In the genomic region with DNA sequence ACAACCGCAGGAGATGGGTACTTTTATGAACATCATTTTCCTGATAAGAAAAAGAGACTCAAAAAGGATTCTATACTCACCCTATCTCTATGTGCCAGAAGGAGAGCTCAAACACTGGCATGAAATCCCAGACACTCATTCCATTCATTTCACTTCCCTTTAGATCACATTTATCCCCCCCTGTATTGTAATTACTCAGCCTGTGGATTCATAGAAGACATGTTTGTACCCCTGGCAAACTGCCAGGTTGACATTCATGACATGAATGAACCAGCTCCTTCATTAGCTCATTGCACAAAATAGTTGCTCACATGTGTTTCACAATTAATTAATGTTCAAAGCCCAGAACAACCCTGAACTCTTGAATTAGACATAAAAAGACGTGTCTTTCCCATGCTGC, we compare ENCODE assay signal across 18 cellular contexts. TPM values are rescaled to one million over a fixed set of nuclear protein-coding genes. Genes with fewer than 3 reads are reported as not detected.
DNase-seq lines count a peak whose midpoint lies in the region; ATAC-seq, FAIRE-seq and TF ChIP-seq lines count a peak whose summit lies in the region.
"Had no signal": no experiment of that assay in that cellular context is flagged by ENCODE, and none has a peak within 500 bp of the region (broad histone marks: within the 10 kb centered on the region; RNA-seq: fewer than 3 reads in every experiment).

No MANE protein-coding gene starts in this region.

- no peaks in the 10 kb centered on the region for H3K36me3 Mint-ChIP-seq in activated naive CD4-positive, alpha-beta T cell treated with anti-CD3 and anti-CD28 coated beads for 36 hours (ENCODE audit: low read depth)

- ATAC-seq in GM12878: peak; percentile 45
- ATAC-seq: activated T-cell treated with anti-CD3 and anti-CD28 coated beads, Interleukin-2, amount 50 U/mL, for 4 hours had no signal

- RAD21 ChIA-PET in GM12878 (lab: Charles Lee; ENCODE audit: unreplicated experiment): interaction anchor here (0.9 to 1.1 kb wide), 2 partner anchors 8 to 135 kb away, joined by 3 to 4 read pairs; no protein-coding TSS in a partner anchor

- 0% methylated on average over 2 of the region's 2 CpGs for WGBS in GM12878 (ENCODE audit: insufficient coverage, insufficient replicate concordance, low lambda C conversion rate, missing lambda C conversion rate)

- no peak overlapping the region for H3K9ac ChIP-seq in GM12878 (ENCODE audit: control insufficient read depth, insufficient read depth, low read length)

- SMC1A ChIA-PET in GM12878 (lab: Charles Lee; ENCODE audit: uncharacterized antibody, unreplicated experiment): interaction anchor here (0.8 to 2.9 kb wide), 4 partner anchors 9 to 96 kb away, joined by 3 to 8 read pairs (median 5); no protein-coding TSS in a partner anchor

- intact Hi-C loops in GM12878 (cut with micrococcal nuclease; ENCODE audit: unreplicated experiment): no loop called here
- intact Hi-C loops in activated naive CD4-positive, alpha-beta T cell treated with anti-CD3 and anti-CD28 coated beads for 36 hours (cut with micrococcal nuclease): no loop called here

- peak in 1 of 2 experiments; percentile 21; a peak in 1 of 4 replicates for TF ChIP-seq EP300 in GM12878 (IDR thresholded peaks at IDR 0.05; ENCODE audit: borderline replicate concordance in 1 of 2, control insufficient read depth in 1 of 2, low read depth in 2 of 2, low read length in 2 of 2)

- H4K20me1 ChIP-seq in GM12878 (ENCODE audit: control insufficient read depth, insufficient read depth): no peaks in the 10 kb centered on the region

- H3K4me1 ChIP-seq in GM12878 (ENCODE audit: control insufficient read depth, insufficient read depth, low read length): no peaks in the 10 kb centered on the region
- H3K4me1 ChIP-seq: esophagus squamous epithelium had no signal

- in situ Hi-C loops in GM12878 (cut with MboI): no loop called here

- no peak overlapping the region for H3K27ac Mint-ChIP-seq in activated naive CD4-positive, alpha-beta T cell treated with anti-CD3 and anti-CD28 coated beads for 36 hours

- POLR2A ChIA-PET in GM12878 (lab: Charles Lee): interaction anchor here (0.8 kb wide), 1 partner anchor 31 kb away, joined by 3 read pairs; no protein-coding TSS in a partner anchor

- no peaks in the 10 kb centered on the region for H3K9me3 Mint-ChIP-seq in activated naive CD4-positive, alpha-beta T cell treated with anti-CD3 and anti-CD28 coated beads for 36 hours
- H3K9me3 Mint-ChIP-seq: activated T-cell treated with anti-CD3 and anti-CD28 coated beads, Interleukin-2, amount 50 U/mL, for 4 hours; neural crest cell had no signal

- H3K27me3 ChIP-seq in GM12878 (replicated peaks in 1 of 2; ENCODE audit: control insufficient read depth in 2 of 2, insufficient read depth in 2 of 2, low read length in 1 of 2): no peaks in the 10 kb centered on the region
- H3K27me3 ChIP-seq: esophagus squamous epithelium had no signal

- H3K9me3 ChIP-seq in GM12878 (replicated peaks; ENCODE audit: control insufficient read depth, insufficient read depth, low read length): no peaks in the 10 kb centered on the region
- H3K9me3 ChIP-seq: esophagus squamous epithelium had no signal

- CTCF ChIA-PET in GM12878 (lab: Yijun Ruan, JAX): interaction anchor here (0.8 to 3.0 kb wide), 3 partner anchors 31 to 96 kb away, joined by 3 to 12 read pairs (median 3); a partner anchor contains a TSS
- CTCF ChIA-PET in activated naive CD4-positive, alpha-beta T cell treated with anti-CD3 and anti-CD28 coated beads for 36 hours (lab: Charles Lee): no interaction called here

- H3K36me3 ChIP-seq in GM12878 (ENCODE audit: control insufficient read depth in 2 of 2, insufficient read depth in 2 of 2, low read length in 1 of 2): no peaks in the 10 kb centered on the region
- H3K36me3 ChIP-seq: esophagus squamous epithelium had no signal

- no peak overlapping the region for H3K4me2 ChIP-seq in GM12878 (ENCODE audit: control insufficient read depth, insufficient read depth)

- TF ChIP-seq CTCF in GM12878 (IDR thresholded peaks at IDR 0.05 in 2 of 3, conservative IDR thresholded peaks at IDR 0.05 in 1 of 3; ENCODE audit: control insufficient read depth in 2 of 3, extremely low read depth in 1 of 3, insufficient read depth in 1 of 3, low read depth in 3 of 3, low read length in 3 of 3): no peak

- H3K27me3 Mint-ChIP-seq in activated naive CD4-positive, alpha-beta T cell treated with anti-CD3 and anti-CD28 coated beads for 36 hours (ENCODE audit: low read depth): no peaks in the 10 kb centered on the region

- DNase-seq in Daoy (ENCODE audit: low read depth) (peak; percentile 11), M059J (ENCODE audit: low read depth) (peak; percentile 2), GM12878 (ENCODE audit: low read depth, low spot score) (no peak), A172 (ENCODE audit: low spot score) (no peak), GF-D8 (lab: John Stamatoyannopoulos, UW) (no peak)
- DNase-seq in activated naive CD4-positive, alpha-beta T cell treated with anti-CD3 and anti-CD28 coated beads for 36 hours: no peak
- DNase-seq: activated CD4-positive, CD25-positive, alpha-beta regulatory T cell treated with anti-CD3 and anti-CD28 coated beads, Interleukin-2, amount 50 U/mL, for 72 hours; activated T-cell treated with anti-CD3 and anti-CD28 coated beads, Interleukin-2, amount 50 U/mL, for 4 hours; esophagus squamous epithelium; NCI-H1092 treated with DMSO at 0.1 percent for 48 hours; small intestine; substantia nigra had no signal

- H3K4me3 Mint-ChIP-seq in activated naive CD4-positive, alpha-beta T cell treated with anti-CD3 and anti-CD28 coated beads for 36 hours: no peak overlapping the region
- H3K4me3 Mint-ChIP-seq: activated T-cell treated with anti-CD3 and anti-CD28 coated beads, Interleukin-2, amount 50 U/mL, for 4 hours; neural crest cell had no signal

- no peaks in the 10 kb centered on the region for H3K79me2 ChIP-seq in GM12878 (ENCODE audit: control insufficient read depth, insufficient read depth, low read length)

- H2AFZ ChIP-seq in GM12878 (ENCODE audit: control insufficient read depth, low read depth, low read length): no peak overlapping the region

- no peak for TF ChIP-seq RAD21 in GM12878 (IDR thresholded peaks at IDR 0.05; ENCODE audit: insufficient read depth, low read depth, low read length)

- H3K4me3 ChIP-seq in GM12878: no peak overlapping the region
- H3K4me3 ChIP-seq: coronary artery, esophagus squamous epithelium, lung had no signal

- no peaks in the 10 kb centered on the region for H3K4me1 Mint-ChIP-seq in activated naive CD4-positive, alpha-beta T cell treated with anti-CD3 and anti-CD28 coated beads for 36 hours (ENCODE audit: low read depth)
- H3K4me1 Mint-ChIP-seq: neural crest cell had no signal

- no peak overlapping the region for H3K27ac ChIP-seq in GM12878 (ENCODE audit: control insufficient read depth, insufficient read depth)
- H3K27ac ChIP-seq: coronary artery, esophagus squamous epithelium had no signal

- BruUV-seq in GM12878 (replicated peaks; lab: Mats Ljungman, UMichigan): no TSS peak

- FAIRE-seq in GM12878 (lab: Jason Lieb, UNC): no peak
- FAIRE-seq: GM18507, small intestine had no signal

- TF ChIP-seq POLR2A in GM12878 (IDR thresholded peaks at IDR 0.05; ENCODE audit: low read depth, low read length): no peak

RNA-seq across cellular contexts. Expression of a gene that starts 4.9 kb away (rescaled TPM):
- total RNA-seq in Daoy (2014; rRNA removed; shearing (Covaris generic)): not detected in 2 replicates
- not detected in 2 replicates for total RNA-seq in M059J (2014; rRNA removed; shearing (Covaris generic))
- total RNA-seq in GM12878 (2013; cell fraction: nucleolus; rRNA removed): not detected in 2 replicates
- total RNA-seq in GM12878 (2014; rRNA removed): not detected in 2 replicates
- not detected in 2 replicates for total RNA-seq in GM12878 (2014; rRNA removed; fragmentation: Illumina TruSeq; extraction: Trizol)
- not detected in 2 replicates for total RNA-seq in GM12878 (2021)
- not detected for polyA plus RNA-seq in GM12878 (2011; ENCODE audit: low read depth)
- polyA plus RNA-seq in GM12878 (2011; rRNA removed): not detected in 2 replicates
- not detected in 2 replicates for polyA plus RNA-seq in GM12878 (2011; cell fraction: cytosol; rRNA removed)
- not detected in 2 replicates for polyA plus RNA-seq in GM12878 (2011; cell fraction: nucleus; rRNA removed)
- not detected in 2 replicates for polyA plus RNA-seq in GM12878 (2012)
- not detected in 2 replicates for polyA plus RNA-seq in GM12878 (2014; fragmentation: Illumina TruSeq; extraction: Trizol)
- not detected for polyA plus RNA-seq in GM12878 (2014; fragmentation: Nextera tagmentation; extraction: Ambion mirVana)
- not detected in 2 replicates for polyA plus RNA-seq in GM12878 (2014; rRNA removed)
- not detected for polyA plus RNA-seq in GM12878 (2016; fragmentation: Nextera tagmentation; extraction: Ambion mirVana)
- polyA minus RNA-seq in GM12878 (2011; rRNA and poly(A)+ RNA removed): not detected in 2 replicates
- not detected in 2 replicates for polyA minus RNA-seq in GM12878 (2011; cell fraction: cytosol; rRNA and poly(A)+ RNA removed)
- not detected in 2 replicates for polyA minus RNA-seq in GM12878 (2011; cell fraction: nucleus; rRNA and poly(A)+ RNA removed)
- total RNA-seq in A172 (2014; rRNA removed; shearing (Covaris generic)): not detected in 2 replicates
- total RNA-seq in activated naive CD4-positive, alpha-beta T cell treated with anti-CD3 and anti-CD28 coated beads for 36 hours: not detected
- total RNA-seq: activated T-cell treated with anti-CD3 and anti-CD28 coated beads, Interleukin-2, amount 50 U/mL, for 4 hours; esophagus squamous epithelium; G401; lung; neural crest cell had no signal
- polyA plus RNA-seq: BJ, lung, small intestine had no signal

RNA-seq across cellular contexts. Expression of a gene that starts 17.5 kb away (rescaled TPM):
- not detected in 2 replicates for total RNA-seq in Daoy (2014; rRNA removed; shearing (Covaris generic))
- not detected in 2 replicates for total RNA-seq in M059J (2014; rRNA removed; shearing (Covaris generic))
- total RNA-seq in GM12878 (2013; cell fraction: nucleolus; rRNA removed): not detected in 2 replicates
- not detected in 2 replicates for total RNA-seq in GM12878 (2014; rRNA removed)
- total RNA-seq in GM12878 (2014; rRNA removed; fragmentation: Illumina TruSeq; extraction: Trizol): not detected in 2 replicates
- not detected in 2 replicates for total RNA-seq in GM12878 (2021)
- not detected for polyA plus RNA-seq in GM12878 (2011; ENCODE audit: low read depth)
- polyA plus RNA-seq in GM12878 (2011; rRNA removed): not detected in 2 replicates
- polyA plus RNA-seq in GM12878 (2011; cell fraction: cytosol; rRNA removed): not detected in 2 replicates
- polyA plus RNA-seq in GM12878 (2011; cell fraction: nucleus; rRNA removed): not detected in 2 replicates
- polyA plus RNA-seq in GM12878 (2012): not detected in 2 replicates
- not detected in 2 replicates for polyA plus RNA-seq in GM12878 (2014; fragmentation: Illumina TruSeq; extraction: Trizol)
- polyA plus RNA-seq in GM12878 (2014; fragmentation: Nextera tagmentation; extraction: Ambion mirVana): not detected
- polyA plus RNA-seq in GM12878 (2014; rRNA removed): not detected in 2 replicates
- polyA plus RNA-seq in GM12878 (2016; fragmentation: Nextera tagmentation; extraction: Ambion mirVana): under 1 TPM in 1 of 2 experiments, not detected in 1; 0.32 TPM
- not detected in 2 replicates for polyA minus RNA-seq in GM12878 (2011; rRNA and poly(A)+ RNA removed)
- polyA minus RNA-seq in GM12878 (2011; cell fraction: cytosol; rRNA and poly(A)+ RNA removed): not detected in 2 replicates
- not detected in 2 replicates for polyA minus RNA-seq in GM12878 (2011; cell fraction: nucleus; rRNA and poly(A)+ RNA removed)
- not detected in 2 replicates for total RNA-seq in A172 (2014; rRNA removed; shearing (Covaris generic))
- not detected for total RNA-seq in activated naive CD4-positive, alpha-beta T cell treated with anti-CD3 and anti-CD28 coated beads for 36 hours
- total RNA-seq: activated T-cell treated with anti-CD3 and anti-CD28 coated beads, Interleukin-2, amount 50 U/mL, for 4 hours; esophagus squamous epithelium; G401; lung; neural crest cell had no signal
- polyA plus RNA-seq: BJ, lung, small intestine had no signal

RNA-seq across cellular contexts. Expression of a gene that starts 30.7 kb away (rescaled TPM):
- total RNA-seq in Daoy (2014; rRNA removed; shearing (Covaris generic)): not detected in 2 replicates
- total RNA-seq in M059J (2014; rRNA removed; shearing (Covaris generic)): not detected in 2 replicates
- not detected in 2 replicates for total RNA-seq in GM12878 (2013; cell fraction: nucleolus; rRNA removed)
- not detected in 2 replicates for total RNA-seq in GM12878 (2014; rRNA removed)
- total RNA-seq in GM12878 (2014; rRNA removed; fragmentation: Illumina TruSeq; extraction: Trizol): not detected in 2 replicates
- not detected in 2 replicates for total RNA-seq in GM12878 (2021)
- polyA plus RNA-seq in GM12878 (2011; ENCODE audit: low read depth): not detected
- not detected in 2 replicates for polyA plus RNA-seq in GM12878 (2011; rRNA removed)
- polyA plus RNA-seq in GM12878 (2011; cell fraction: cytosol; rRNA removed): not detected in 2 replicates
- not detected in 2 replicates for polyA plus RNA-seq in GM12878 (2011; cell fraction: nucleus; rRNA removed)
- not detected in 2 replicates for polyA plus RNA-seq in GM12878 (2012)
- polyA plus RNA-seq in GM12878 (2014; fragmentation: Illumina TruSeq; extraction: Trizol): not detected in 2 replicates
- polyA plus RNA-seq in GM12878 (2014; fragmentation: Nextera tagmentation; extraction: Ambion mirVana): not detected
- polyA plus RNA-seq in GM12878 (2014; rRNA removed): not detected in 2 replicates
- polyA plus RNA-seq in GM12878 (2016; fragmentation: Nextera tagmentation; extraction: Ambion mirVana): not detected
- not detected in 2 replicates for polyA minus RNA-seq in GM12878 (2011; rRNA and poly(A)+ RNA removed)
- not detected in 2 replicates for polyA minus RNA-seq in GM12878 (2011; cell fraction: cytosol; rRNA and poly(A)+ RNA removed)
- polyA minus RNA-seq in GM12878 (2011; cell fraction: nucleus; rRNA and poly(A)+ RNA removed): not detected in 2 replicates
- total RNA-seq in A172 (2014; rRNA removed; shearing (Covaris generic)): not detected in 2 replicates
- total RNA-seq in activated naive CD4-positive, alpha-beta T cell treated with anti-CD3 and anti-CD28 coated beads for 36 hours: not detected
- total RNA-seq: activated T-cell treated with anti-CD3 and anti-CD28 coated beads, Interleukin-2, amount 50 U/mL, for 4 hours; esophagus squamous epithelium; G401; lung; neural crest cell had no signal
- polyA plus RNA-seq: BJ, lung, small intestine had no signal

RNA-seq across cellular contexts. Expression of a gene that starts 32.3 kb away (rescaled TPM):
- not detected in 2 replicates for total RNA-seq in Daoy (2014; rRNA removed; shearing (Covaris generic))
- total RNA-seq in M059J (2014; rRNA removed; shearing (Covaris generic)): not detected in 2 replicates
- total RNA-seq in GM12878 (2013; cell fraction: nucleolus; rRNA removed): not detected in 2 replicates
- not detected in 2 replicates for total RNA-seq in GM12878 (2014; rRNA removed)
- total RNA-seq in GM12878 (2014; rRNA removed; fragmentation: Illumina TruSeq; extraction: Trizol): not detected in 2 replicates
- total RNA-seq in GM12878 (2021): not detected in 2 replicates
- not detected for polyA plus RNA-seq in GM12878 (2011; ENCODE audit: low read depth)
- 0.33 TPM in 1 of 2 replicates, not detected in the other for polyA plus RNA-seq in GM12878 (2011; rRNA removed)
- 0.10 TPM in 1 of 2 replicates, not detected in the other for polyA plus RNA-seq in GM12878 (2011; cell fraction: cytosol; rRNA removed)
- not detected in 2 replicates for polyA plus RNA-seq in GM12878 (2011; cell fraction: nucleus; rRNA removed)
- polyA plus RNA-seq in GM12878 (2012): not detected in 2 replicates
- polyA plus RNA-seq in GM12878 (2014; fragmentation: Illumina TruSeq; extraction: Trizol): 0.16 TPM in 1 of 2 replicates, not detected in the other
- polyA plus RNA-seq in GM12878 (2014; fragmentation: Nextera tagmentation; extraction: Ambion mirVana): not detected
- polyA plus RNA-seq in GM12878 (2014; rRNA removed): 0.32 TPM in 1 of 2 replicates, not detected in the other
- polyA plus RNA-seq in GM12878 (2016; fragmentation: Nextera tagmentation; extraction: Ambion mirVana): not detected
- not detected in 2 replicates for polyA minus RNA-seq in GM12878 (2011; rRNA and poly(A)+ RNA removed)
- not detected in 2 replicates for polyA minus RNA-seq in GM12878 (2011; cell fraction: cytosol; rRNA and poly(A)+ RNA removed)
- polyA minus RNA-seq in GM12878 (2011; cell fraction: nucleus; rRNA and poly(A)+ RNA removed): not detected in 2 replicates
- not detected in 2 replicates for total RNA-seq in A172 (2014; rRNA removed; shearing (Covaris generic))
- not detected for total RNA-seq in activated naive CD4-positive, alpha-beta T cell treated with anti-CD3 and anti-CD28 coated beads for 36 hours
- total RNA-seq: activated T-cell treated with anti-CD3 and anti-CD28 coated beads, Interleukin-2, amount 50 U/mL, for 4 hours; esophagus squamous epithelium; G401; lung; neural crest cell had no signal
- polyA plus RNA-seq: BJ, lung, small intestine had no signal

Comparison
In these comparisons a context has a peak if more than half of its experiments do, and no peak if none do; other contexts are left out.
1. DNase-seq: peak in Daoy (single experiment) and M059J (single experiment); none in GM12878 (single experiment), A172 (single experiment), activated naive CD4-positive, alpha-beta T cell treated with anti-CD3 and anti-CD28 coated beads for 36 hours (single experiment) and GF-D8 (single experiment).